ENCODE assay signal across 8 cellular contexts in the genomic region with DNA sequence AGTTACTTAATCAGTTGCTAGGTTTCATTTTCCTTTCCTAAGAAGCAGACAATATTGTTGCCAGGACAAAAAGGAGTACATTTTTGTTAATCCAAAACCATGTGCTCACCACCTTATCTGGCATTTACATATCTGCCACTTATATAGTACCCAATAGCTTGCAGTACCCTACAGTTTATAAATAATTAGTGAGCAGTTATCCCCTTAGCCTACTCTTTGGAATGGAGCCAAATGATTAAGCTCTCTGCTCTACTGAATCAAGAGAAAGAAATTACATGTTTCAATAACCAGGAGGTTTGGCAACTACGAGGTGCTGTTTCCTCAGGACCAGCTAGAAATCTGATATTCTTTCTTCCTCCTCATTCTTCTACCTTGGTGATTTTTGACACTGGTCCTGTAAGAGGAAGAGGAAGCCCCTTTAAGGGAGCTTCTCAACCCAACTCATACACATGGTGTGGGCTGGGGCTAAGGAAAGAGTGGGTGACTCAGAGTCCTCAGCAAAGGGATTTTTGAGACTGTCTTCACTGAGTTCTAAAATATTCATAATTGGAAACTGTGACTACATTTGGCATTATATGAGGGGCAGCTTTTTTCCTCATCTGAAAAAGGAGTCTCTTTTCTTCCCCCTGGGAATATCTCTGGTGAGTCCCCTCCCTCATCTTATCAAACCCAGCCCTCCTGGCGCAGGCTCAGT. TPM values are rescaled to one million over a fixed set of nuclear protein-coding genes. Genes with fewer than 3 reads are reported as not detected.
DNase-seq lines count a peak whose midpoint lies in the region; ATAC-seq and TF ChIP-seq lines count a peak whose summit lies in the region.

No MANE protein-coding gene starts in this region.

- TSS peak; percentile 82 for BruUV-seq in Panc1 (replicated peaks; lab: Mats Ljungman, UMichigan)

- H4K20me1 ChIP-seq in BLaER1, result peaks cover 68% of the 10 kb centered on the region

- peaks cover 38% of the 10 kb centered on the region for H3K4me1 ChIP-seq in BLaER1
- peaks cover 9% of the 10 kb centered on the region for H3K4me1 ChIP-seq in Panc1 (ENCODE audit: control insufficient read depth, insufficient read depth, low read length)
- H3K4me1 ChIP-seq in iPS-18a (ENCODE audit: control insufficient read depth, low read depth, low read length), result peaks cover 10% of the 10 kb centered on the region

- no peak for TF ChIP-seq CTCF in Panc1 (IDR thresholded peaks at IDR 0.05)

- H3K9me3 ChIP-seq in BLaER1, result peaks cover 23% of the 10 kb centered on the region
- H3K9me3 ChIP-seq in Panc1 (ENCODE audit: control insufficient read depth, insufficient read depth, low read depth, low read length), result no peaks in the 10 kb centered on the region
- H3K9me3 ChIP-seq in iPS-18a (ENCODE audit: control insufficient read depth, low read depth, low read length), result peaks cover 9% of the 10 kb centered on the region

- H3K27ac ChIP-seq in BLaER1 (peak overlapping the region; percentile 97), Panc1 (ENCODE audit: low read length) (peak overlapping the region; percentile 77), iPS-18a (ENCODE audit: low read length) (no peak overlapping the region)

- H3K27me3 Mint-ChIP-seq in activated naive CD8-positive, alpha-beta T cell, result no peaks in the 10 kb centered on the region

- peaks cover 49% of the 10 kb centered on the region for H3K36me3 Mint-ChIP-seq in activated naive CD8-positive, alpha-beta T cell

- H3K4me3 Mint-ChIP-seq in activated naive CD8-positive, alpha-beta T cell, result peak overlapping the region; percentile 99

- H3K9me3 Mint-ChIP-seq in activated naive CD8-positive, alpha-beta T cell (ENCODE audit: low read depth), result peaks cover 3% of the 10 kb centered on the region

- ATAC-seq in Panc1 (no peak), GM19035 (IDR thresholded peaks at IDR 0.05; ENCODE audit: unreplicated experiment) (no peak)

- no peaks in the 10 kb centered on the region for H3K27me3 ChIP-seq in BLaER1
- H3K27me3 ChIP-seq in Panc1 (ENCODE audit: control insufficient read depth, insufficient read depth, low read length), result no peaks in the 10 kb centered on the region
- no peaks in the 10 kb centered on the region for H3K27me3 ChIP-seq in iPS-18a (ENCODE audit: control insufficient read depth, insufficient read depth, low read length)

- in situ Hi-C loops in Panc1 (cut with HindIII; ENCODE audit: low pct_unique_long_range_greater_than_20kb, low sequenced_read_pairs) (no loop called here), G401 (cut with HindIII; ENCODE audit: low sequenced_read_pairs) (no loop called here)

- H3K4me1 Mint-ChIP-seq in activated naive CD8-positive, alpha-beta T cell (ENCODE audit: low read depth), result peaks cover 49% of the 10 kb centered on the region

- H3K27ac Mint-ChIP-seq in activated naive CD8-positive, alpha-beta T cell, result peak overlapping the region; percentile 100

- intact Hi-C loops in Panc1 (cut with micrococcal nuclease; ENCODE audit: unreplicated experiment), result no loop called here

- peak overlapping the region; percentile 98 for H3K4me2 ChIP-seq in BLaER1

- H3K9ac ChIP-seq in BLaER1 (peak overlapping the region; percentile 99), iPS-18a (ENCODE audit: low read length) (no peak overlapping the region)

- peak; percentile 72 for DNase-seq in HT1080 (ENCODE audit: low read depth)
- DNase-seq in Panc1 (ENCODE audit: low read depth, low spot score), result no peak
- DNase-seq in stimulated activated CD4-positive, alpha-beta T cell treated with anti-CD3 and anti-CD28 coated beads, Interleukin-2, amount 100 ng/mL, for 4 hours (ENCODE audit: low read depth), result peak; percentile 62
- DNase-seq in G401 (ENCODE audit: low spot score), result no peak

- CTCF ChIA-PET in Panc1 (lab: Charles Lee), result no interaction called here

- H3K4me3 ChIP-seq in BLaER1 (peak overlapping the region; percentile 82), Panc1 (ENCODE audit: low read depth in 2 of 2, low read length in 2 of 2) (peak overlapping the region; percentile 93 to 96), iPS-18a (ENCODE audit: low read length) (peak overlapping the region; percentile 100)

- H3K36me3 ChIP-seq in BLaER1 (peaks cover 66% of the 10 kb centered on the region), Panc1 (ENCODE audit: control insufficient read depth, insufficient read depth, low read length) (peaks cover 36% of the 10 kb centered on the region), iPS-18a (ENCODE audit: control insufficient read depth, low read depth, low read length) (peaks cover 38% of the 10 kb centered on the region)

- POLR2A ChIA-PET in Panc1 (lab: Charles Lee), result interaction anchor here (0.6 to 0.7 kb wide), 2 partner anchors 93 to 615 kb away, joined by 3 to 5 read pairs; no protein-coding TSS in a partner anchor

RNA-seq across cellular contexts. Expression of gene ZNFX1, which starts 1.5 kb away (rescaled TPM):
- 34.1 and 37.4 TPM in 2 replicates for total RNA-seq in HT1080 (2014; rRNA removed; shearing (Covaris generic))
- polyA plus RNA-seq in HT1080 (2015; cell fraction: cytosol; rRNA removed), result 15.3 and 18.9 TPM in 2 replicates
- 41.7 and 42.2 TPM in 2 replicates for polyA plus RNA-seq in HT1080 (2015; cell fraction: nucleus; rRNA removed)
- 39.4 TPM for total RNA-seq in Panc1 (2021; ENCODE audit: unreplicated experiment)
- 22.5 TPM for polyA plus RNA-seq in Panc1 (2012; ENCODE audit: insufficient read length)
- total RNA-seq in G401 (2014; rRNA removed; shearing (Covaris generic)), result 8.6 and 12.3 TPM in 2 replicates

RNA-seq across cellular contexts. Expression of gene DDX27, which starts 57.1 kb away (rescaled TPM):
- 61.9 and 68.6 TPM in 2 replicates for total RNA-seq in HT1080 (2014; rRNA removed; shearing (Covaris generic))
- 20.6 and 25.5 TPM in 2 replicates for polyA plus RNA-seq in HT1080 (2015; cell fraction: cytosol; rRNA removed)
- 35.1 and 35.2 TPM in 2 replicates for polyA plus RNA-seq in HT1080 (2015; cell fraction: nucleus; rRNA removed)
- total RNA-seq in Panc1 (2021; ENCODE audit: unreplicated experiment), result 63.4 TPM
- 79.2 TPM for polyA plus RNA-seq in Panc1 (2012; ENCODE audit: insufficient read length)
- total RNA-seq in G401 (2014; rRNA removed; shearing (Covaris generic)), result 43.4 and 57.7 TPM in 2 replicates

Comparison
In these comparisons a context has a peak if more than half of its experiments do, and no peak if none do; other contexts are left out.
1. DNase-seq: peak in HT1080 (single experiment) and stimulated activated CD4-positive, alpha-beta T cell treated with anti-CD3 and anti-CD28 coated beads, Interleukin-2, amount 100 ng/mL, for 4 hours (single experiment); none in Panc1 (single experiment) and G401 (single experiment).
2. Peak in every context shown above with its lines, with median percentiles within 50 percentile points of each other: H3K4me3 ChIP-seq.